ENCODE assay signal across 16 cellular contexts in genomic region chr6:27760464-27760863, GRCh38.
"Had no signal": no experiment of that assay in that cellular context is flagged by ENCODE, and none has a peak within 500 bp of the region (broad histone marks: within the 10 kb centered on the region; RNA-seq: fewer than 3 reads in every experiment).

No MANE protein-coding gene starts in this region.

- H3K27me3 ChIP-seq: colonic mucosa had no signal

- H3K27ac Mint-ChIP-seq: activated naive CD4-positive, alpha-beta T cell treated with anti-CD3 and anti-CD28 coated beads, Interleukin-2, amount 50 U/mL, for 24 hours had no signal

- H3K9me3 Mint-ChIP-seq: activated naive CD4-positive, alpha-beta T cell treated with anti-CD3 and anti-CD28 coated beads, Interleukin-2, amount 50 U/mL, for 24 hours; natural killer cell treated with Interleukin-12 subunit alpha and Interleukin-12 subunit beta and Interleukin-15 and Interleukin-18, amount 100 ng/mL, for 72 hours; T-cell had no signal

- H3K9me3 ChIP-seq: adrenal gland, colonic mucosa, transverse colon had no signal

- H3K27ac ChIP-seq: adrenal gland, colonic mucosa, transverse colon, VCaP had no signal

- DNase-seq: activated effector memory CD4-positive, alpha-beta T cell treated with Interleukin-2 at 50 U/mL for 16 hours; adrenal gland; colonic mucosa; foreskin fibroblast; glutamatergic neuron; hypothalamus; posterior cingulate gyrus; stimulated activated CD4-positive, alpha-beta T cell treated with anti-CD3 and anti-CD28 coated beads, Interleukin-4, amount 100 ng/mL, for 24 hours; stimulated activated naive CD4-positive, alpha-beta T cell treated with Interleukin-2 at 50 U/mL for 16 hours; substantia nigra; T-cell; T1000; transverse colon had no signal

- H3K4me3 Mint-ChIP-seq: activated naive CD4-positive, alpha-beta T cell treated with anti-CD3 and anti-CD28 coated beads, Interleukin-2, amount 50 U/mL, for 24 hours; natural killer cell treated with Interleukin-12 subunit alpha and Interleukin-12 subunit beta and Interleukin-15 and Interleukin-18, amount 100 ng/mL, for 72 hours had no signal

- H3K4me3 ChIP-seq: adrenal gland, colonic mucosa, transverse colon had no signal

- H3K4me1 ChIP-seq: adrenal gland, colonic mucosa had no signal

- ATAC-seq: natural killer cell treated with Interleukin-12 subunit alpha and Interleukin-12 subunit beta and Interleukin-15 and Interleukin-18, amount 100 ng/mL, for 72 hours; T-cell had no signal

- H3K36me3 ChIP-seq: adrenal gland, colonic mucosa, transverse colon had no signal

- H3K27me3 Mint-ChIP-seq: activated naive CD4-positive, alpha-beta T cell treated with anti-CD3 and anti-CD28 coated beads, Interleukin-2, amount 50 U/mL, for 24 hours had no signal

- H3K36me3 Mint-ChIP-seq: activated naive CD4-positive, alpha-beta T cell treated with anti-CD3 and anti-CD28 coated beads, Interleukin-2, amount 50 U/mL, for 24 hours; natural killer cell treated with Interleukin-12 subunit alpha and Interleukin-12 subunit beta and Interleukin-15 and Interleukin-18, amount 100 ng/mL, for 72 hours; T-cell had no signal
